Comparison of ENCODE assay signal across 9 cellular contexts in the genomic region with DNA sequence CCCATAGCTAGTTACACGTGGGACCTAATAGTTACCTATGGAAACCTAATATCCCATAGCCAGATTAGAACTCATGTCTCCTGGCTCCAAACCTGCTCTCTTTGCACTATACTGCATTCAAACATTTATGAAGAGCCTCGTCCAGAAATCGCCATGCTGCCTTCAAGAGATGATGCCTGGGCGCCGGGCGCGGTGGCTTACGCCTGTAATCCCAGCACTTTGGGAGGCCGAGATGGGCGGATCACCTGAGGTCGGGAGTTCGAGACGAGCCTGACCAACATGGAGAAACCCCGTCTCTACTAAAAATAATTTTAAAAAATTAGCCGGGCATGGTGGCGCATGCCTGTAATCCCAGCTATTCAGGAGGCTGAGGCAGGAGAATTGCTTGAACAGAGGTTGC. TPM values are rescaled to one million over a fixed set of nuclear protein-coding genes. Genes with fewer than 3 reads are reported as not detected.
A peak's percentile ranks its signal among the peaks of the same experiment; 100 is the strongest.
DNase-seq lines count a peak whose midpoint lies in the region; ATAC-seq and TF ChIP-seq lines count a peak whose summit lies in the region.
"Not testable (repeated sequence)": the region's sequence is repeated elsewhere in the genome, so short reads cannot be mapped to it uniquely, and the experiment has no call there.
"Had no signal": no experiment of that assay in that cellular context is flagged by ENCODE, and none has a peak within 500 bp of the region (broad histone marks: within the 10 kb centered on the region; RNA-seq: fewer than 3 reads in every experiment).

No MANE protein-coding gene starts in this region.

- not testable (repeated sequence) for H3K9ac ChIP-seq in stomach smooth muscle (ENCODE audit: low read length in 2 of 2)

- DNase-seq in CD4-positive, CD25-positive, alpha-beta regulatory T cell; T-helper 2 cell treated with Interferon-gamma antibody and Interleukin-4, amounts not matched to agents 5 μg/mL and 100 μg/mL, for 36 hours (ENCODE audit: low spot score); esophagus muscularis mucosa (ENCODE audit: extremely low spot score); mesothelial cell of epicardium (ENCODE audit: low spot score in 2 of 2, unreplicated experiment in 2 of 2); ovary: not testable (repeated sequence)
- DNase-seq in upper lobe of left lung: peak in 1 of 2 donors; percentile 76

- H3K36me3 ChIP-seq in CD4-positive, CD25-positive, alpha-beta regulatory T cell (ENCODE audit: control insufficient read depth, insufficient read depth, low read length); esophagus muscularis mucosa; ovary; stomach smooth muscle (ENCODE audit: control insufficient read depth in 2 of 2, insufficient read depth in 2 of 2, low read length in 2 of 2); upper lobe of left lung: not testable (repeated sequence)

- H3K4me3 ChIP-seq in CD4-positive, CD25-positive, alpha-beta regulatory T cell (ENCODE audit: low read depth, low read length); esophagus muscularis mucosa; ovary; stomach smooth muscle (ENCODE audit: low read length in 2 of 2); upper lobe of left lung: not testable (repeated sequence)

- intact Hi-C loops in esophagus muscularis mucosa (cut with DNase I): not testable (repeated sequence)
- intact Hi-C loops in ovary (cut with DNase I): loop anchor here in 1 of 4 donors (5.0 kb wide), 1 partner anchor 37 kb away; no protein-coding TSS in a partner anchor

- H3K36me3 Mint-ChIP-seq in CD4-positive, CD25-positive, alpha-beta regulatory T cell; T-helper 2 cell treated with Interferon-gamma antibody and Interleukin-4, amounts not matched to agents 5 μg/mL and 100 μg/mL, for 36 hours (ENCODE audit: low read depth); activated naive CD8-positive, alpha-beta T cell; mesothelial cell of epicardium: not testable (repeated sequence)

- ATAC-seq in CD4-positive, CD25-positive, alpha-beta regulatory T cell (ENCODE audit: low read depth in 2 of 2); upper lobe of left lung (ENCODE audit: low FRiP score in 2 of 2): not testable (repeated sequence)

- not testable (repeated sequence) for H3K27ac Mint-ChIP-seq in CD4-positive, CD25-positive, alpha-beta regulatory T cell; T-helper 2 cell treated with Interferon-gamma antibody and Interleukin-4, amounts not matched to agents 5 μg/mL and 100 μg/mL, for 36 hours; activated naive CD8-positive, alpha-beta T cell; mesothelial cell of epicardium

- not testable (repeated sequence) for H3K9me3 Mint-ChIP-seq in CD4-positive, CD25-positive, alpha-beta regulatory T cell; T-helper 2 cell treated with Interferon-gamma antibody and Interleukin-4, amounts not matched to agents 5 μg/mL and 100 μg/mL, for 36 hours; activated naive CD8-positive, alpha-beta T cell (ENCODE audit: low read depth); mesothelial cell of epicardium

- TF ChIP-seq POLR2A in esophagus muscularis mucosa (IDR thresholded peaks at IDR 0.05; ENCODE audit: low read depth); ovary (IDR thresholded peaks at IDR 0.05); upper lobe of left lung (IDR thresholded peaks at IDR 0.05): not testable (repeated sequence)

- H3K9me3 ChIP-seq in CD4-positive, CD25-positive, alpha-beta regulatory T cell (ENCODE audit: control insufficient read depth in 2 of 2, low read length in 2 of 2); esophagus muscularis mucosa; ovary; stomach smooth muscle (ENCODE audit: control insufficient read depth in 2 of 2, low read length in 2 of 2); upper lobe of left lung: not testable (repeated sequence)

- not testable (repeated sequence) for TF ChIP-seq EP300 in esophagus muscularis mucosa (IDR thresholded peaks at IDR 0.05); ovary (IDR thresholded peaks at IDR 0.05); upper lobe of left lung (IDR thresholded peaks at IDR 0.05)

- H3K27me3 ChIP-seq in CD4-positive, CD25-positive, alpha-beta regulatory T cell (ENCODE audit: control insufficient read depth, insufficient read depth, low read length); esophagus muscularis mucosa; ovary; stomach smooth muscle (ENCODE audit: control insufficient read depth in 1 of 2, insufficient read depth in 2 of 2, low read length in 2 of 2); upper lobe of left lung: not testable (repeated sequence)

- WGBS in esophagus muscularis mucosa: 98% methylated on average over 14 of the region's 16 CpGs
- 94 to 97% (median 95%) methylated on average over 16 of the region's 16 CpGs for WGBS in ovary, 3 donors
- 97% methylated on average over 16 of the region's 16 CpGs for WGBS in upper lobe of left lung, 2 donors

- peak overlapping the region; percentile 69 to 93 (median 88) for H3K4me3 Mint-ChIP-seq in CD4-positive, CD25-positive, alpha-beta regulatory T cell
- peak overlapping the region; percentile 32 for H3K4me3 Mint-ChIP-seq in T-helper 2 cell treated with Interferon-gamma antibody and Interleukin-4, amounts not matched to agents 5 μg/mL and 100 μg/mL, for 36 hours
- peak overlapping the region; percentile 38 for H3K4me3 Mint-ChIP-seq in activated naive CD8-positive, alpha-beta T cell
- H3K4me3 Mint-ChIP-seq in mesothelial cell of epicardium: peak overlapping the region; percentile 13

- not testable (repeated sequence) for TF ChIP-seq CTCF in esophagus muscularis mucosa (IDR thresholded peaks at IDR 0.05); mesothelial cell of epicardium (IDR thresholded peaks at IDR 0.05; ENCODE audit: unreplicated experiment); ovary (IDR thresholded peaks at IDR 0.05); upper lobe of left lung (IDR thresholded peaks at IDR 0.05)

- H3K4me1 Mint-ChIP-seq in CD4-positive, CD25-positive, alpha-beta regulatory T cell: peaks cover 5 to 16% (median 11%) of the 10 kb centered on the region in 4 donors
- peaks cover 15% of the 10 kb centered on the region for H3K4me1 Mint-ChIP-seq in T-helper 2 cell treated with Interferon-gamma antibody and Interleukin-4, amounts not matched to agents 5 μg/mL and 100 μg/mL, for 36 hours (ENCODE audit: low read depth)
- peaks cover 26% of the 10 kb centered on the region for H3K4me1 Mint-ChIP-seq in activated naive CD8-positive, alpha-beta T cell (ENCODE audit: low read depth)
- H3K4me1 Mint-ChIP-seq in mesothelial cell of epicardium: not testable (repeated sequence)

- not testable (repeated sequence) for H3K27me3 Mint-ChIP-seq in CD4-positive, CD25-positive, alpha-beta regulatory T cell; T-helper 2 cell treated with Interferon-gamma antibody and Interleukin-4, amounts not matched to agents 5 μg/mL and 100 μg/mL, for 36 hours (ENCODE audit: low read depth); activated naive CD8-positive, alpha-beta T cell
- peaks cover 17% of the 10 kb centered on the region for H3K27me3 Mint-ChIP-seq in mesothelial cell of epicardium (ENCODE audit: low read depth)

- H3K27ac ChIP-seq in CD4-positive, CD25-positive, alpha-beta regulatory T cell (ENCODE audit: insufficient read depth, low read length, poor library complexity, severe bottlenecking): not testable (repeated sequence)
- H3K27ac ChIP-seq in esophagus muscularis mucosa (replicated peaks in 1 of 4): peak overlapping the region; percentile 99 to 100 (median 99)
- peak overlapping the region; percentile 47 to 90 for H3K27ac ChIP-seq in ovary
- peak overlapping the region; percentile 94 for H3K27ac ChIP-seq in stomach smooth muscle (ENCODE audit: low read length)
- peak overlapping the region in 3 of 4 donors; percentile 66 to 100 (median 96) for H3K27ac ChIP-seq in upper lobe of left lung

- peaks cover 19% of the 10 kb centered on the region for H3K4me1 ChIP-seq in CD4-positive, CD25-positive, alpha-beta regulatory T cell (ENCODE audit: control insufficient read depth, insufficient read depth, low read length, poor library complexity, severe bottlenecking)
- peaks cover 23 to 45% (median 38%) of the 10 kb centered on the region in 4 donors for H3K4me1 ChIP-seq in esophagus muscularis mucosa
- H3K4me1 ChIP-seq in ovary (ENCODE audit: insufficient read depth): not testable (repeated sequence)
- H3K4me1 ChIP-seq in stomach smooth muscle (ENCODE audit: control insufficient read depth, insufficient read depth, low read length): peaks cover 18% of the 10 kb centered on the region
- H3K4me1 ChIP-seq in upper lobe of left lung: peaks cover 26 to 34% (median 30%) of the 10 kb centered on the region in 4 donors

RNA-seq across cellular contexts. Expression of a gene that starts 1.3 kb away (rescaled TPM):
- 55.0 TPM for total RNA-seq in CD4-positive, CD25-positive, alpha-beta regulatory T cell
- 100 to 1,000 TPM in 2 of 4 donors, 10 to 100 TPM in 2; 27.5 to 157 (median 106) TPM for polyA plus RNA-seq in CD4-positive, CD25-positive, alpha-beta regulatory T cell
- total RNA-seq in esophagus muscularis mucosa (100 to 1,000 TPM; 477 to 689 (median 593) TPM), mesothelial cell of epicardium (7.3 to 7.6 TPM (median 7.3 TPM) in 3 replicates), ovary (100 to 1,000 TPM in 5 of 7 donors, 10 to 100 TPM in 2; 36.2 to 231 (median 142) TPM), upper lobe of left lung (100 to 1,000 TPM; 112 to 203 (median 143) TPM)
- 100 to 1,000 TPM in 1 of 2 donors, 10 to 100 TPM in 1; 69.2 to 166 TPM for polyA plus RNA-seq in ovary

RNA-seq across cellular contexts. Expression of a gene that starts 46.8 kb away (rescaled TPM):
- total RNA-seq in CD4-positive, CD25-positive, alpha-beta regulatory T cell: 0.57 TPM
- polyA plus RNA-seq in CD4-positive, CD25-positive, alpha-beta regulatory T cell: not detected
- total RNA-seq in esophagus muscularis mucosa: 1 to 10 TPM in 1 of 4 donors, under 1 TPM in 2, not detected in 1; 0.50 to 1.0 (median 0.83) TPM
- 3.3 to 4.9 TPM (median 4.2 TPM) in 3 replicates for total RNA-seq in mesothelial cell of epicardium
- 1 to 10 TPM in 4 of 7 donors, under 1 TPM in 3; 0.34 to 1.9 (median 1.0) TPM for total RNA-seq in ovary
- polyA plus RNA-seq in ovary: 1 to 10 TPM in 1 of 2 donors, under 1 TPM in 1; 0.97 to 1.3 TPM
- total RNA-seq in upper lobe of left lung: 1 to 10 TPM in 1 of 6 donors, under 1 TPM in 4, not detected in 1; 0.46 to 6.3 (median 0.74) TPM
- total RNA-seq: HepG2 had no signal

Comparison
In these comparisons a context has a peak if more than half of its experiments do, and no peak if none do; other contexts are left out.
1. H3K4me3 Mint-ChIP-seq: peak in every context shown above with its lines; median percentile 88 in CD4-positive, CD25-positive, alpha-beta regulatory T cell; 38 in activated naive CD8-positive, alpha-beta T cell; 32 in T-helper 2 cell treated with Interferon-gamma antibody and Interleukin-4, amounts not matched to agents 5 μg/mL and 100 μg/mL, for 36 hours; 13 in mesothelial cell of epicardium.